Comparison of ENCODE assay signal across 12 cellular contexts in genomic region chr17:39617100-39617445, GRCh38. TPM values are rescaled to one million over a fixed set of nuclear protein-coding genes. Genes with fewer than 3 reads are reported as not detected.
DNase-seq lines count a peak whose midpoint lies in the region; ATAC-seq and TF ChIP-seq lines count a peak whose summit lies in the region.
"Had no signal": no experiment of that assay in that cellular context is flagged by ENCODE, and none has a peak within 500 bp of the region (broad histone marks: within the 10 kb centered on the region; RNA-seq: fewer than 3 reads in every experiment).

No MANE protein-coding gene starts in this region.

- no peak for ATAC-seq in HG03457 (IDR thresholded peaks at IDR 0.05; ENCODE audit: unreplicated experiment)
- ATAC-seq in GM19455 (IDR thresholded peaks at IDR 0.05; ENCODE audit: unreplicated experiment): no peak

- H2AFZ ChIP-seq in mammary epithelial cell (ENCODE audit: low read depth, low read length) (peak overlapping the region; percentile 69), neural progenitor cell (replicated peaks) (no peak overlapping the region)

- H3K27ac Mint-ChIP-seq in neural progenitor cell: no peak overlapping the region

- no peak overlapping the region for H3K9ac ChIP-seq in HUES64 (ENCODE audit: low read depth, low read length)
- H3K9ac ChIP-seq in mammary epithelial cell (ENCODE audit: insufficient read depth, low read length): no peak overlapping the region
- no peak overlapping the region for H3K9ac ChIP-seq in neural progenitor cell

- H3K4me3 ChIP-seq in HUES64 (ENCODE audit: low read length) (peak overlapping the region; percentile 66; the same call in 1 of the 2 replicates), mammary epithelial cell (replicated peaks in 1 of 3; ENCODE audit: insufficient read depth in 1 of 3, low read depth in 2 of 3, low read length in 3 of 3) (no peak overlapping the region), neural progenitor cell (no peak overlapping the region)

- H3K27me3 ChIP-seq in HUES64 (ENCODE audit: insufficient read depth, low read length) (peaks cover 90% of the 10 kb centered on the region), mammary epithelial cell (ENCODE audit: insufficient read depth, low read length) (no peaks in the 10 kb centered on the region), neural progenitor cell (peaks cover 98% of the 10 kb centered on the region)

- H3K4me2 ChIP-seq in mammary epithelial cell (ENCODE audit: insufficient read depth, low read depth, low read length): peak overlapping the region; percentile 98
- H3K4me2 ChIP-seq in neural progenitor cell: peak overlapping the region; percentile 96

- H3K4me1 Mint-ChIP-seq in neural progenitor cell: peaks cover 8% of the 10 kb centered on the region

- no peaks in the 10 kb centered on the region for H4K20me1 ChIP-seq in mammary epithelial cell (ENCODE audit: insufficient read depth, low read length)
- peaks cover 10% of the 10 kb centered on the region for H4K20me1 ChIP-seq in neural progenitor cell (ENCODE audit: low read depth)

- no peaks in the 10 kb centered on the region for H3K9me3 Mint-ChIP-seq in neural progenitor cell

- TF ChIP-seq CTCF in mammary epithelial cell (conservative IDR thresholded peaks at IDR 0.05 in 1 of 2, IDR thresholded peaks at IDR 0.05 in 1 of 2; ENCODE audit: extremely low read depth in 1 of 2, insufficient read depth in 1 of 2, low read depth in 1 of 2, low read length in 2 of 2) (no peak), neural progenitor cell (IDR thresholded peaks at IDR 0.05) (no peak)

- H3F3A ChIP-seq in neural progenitor cell (ENCODE audit: low read depth): peaks cover 10% of the 10 kb centered on the region

- H3K79me2 ChIP-seq in mammary epithelial cell (ENCODE audit: insufficient read depth, low read length) (no peaks in the 10 kb centered on the region), neural progenitor cell (ENCODE audit: low read depth) (no peaks in the 10 kb centered on the region)

- intact Hi-C loops in mammary epithelial cell (cut with micrococcal nuclease): loop anchor here (2.0 kb wide), 1 partner anchor 14 kb away; no protein-coding TSS in a partner anchor

- CTCF ChIA-PET in mammary epithelial cell (lab: Charles Lee; ENCODE audit: low non-redundant PET): no interaction called here

- H3K36me3 ChIP-seq in HUES64 (ENCODE audit: insufficient read depth, low read length) (no peaks in the 10 kb centered on the region), mammary epithelial cell (ENCODE audit: insufficient read depth, low read length) (no peaks in the 10 kb centered on the region), neural progenitor cell (no peaks in the 10 kb centered on the region)
- H3K36me3 ChIP-seq: cardiac muscle cell, heart right ventricle had no signal

- H3K4me1 ChIP-seq in HUES64 (ENCODE audit: insufficient read depth, low read length) (no peaks in the 10 kb centered on the region), mammary epithelial cell (ENCODE audit: insufficient read depth, low read length) (peaks cover 11% of the 10 kb centered on the region), neural progenitor cell (peaks cover 5% of the 10 kb centered on the region)

- peak overlapping the region; percentile 57 for H3K4me3 Mint-ChIP-seq in neural progenitor cell

- no TSS peak for BruUV-seq in mammary epithelial cell (replicated peaks; lab: Mats Ljungman, UMichigan)

- no peaks in the 10 kb centered on the region for H3K36me3 Mint-ChIP-seq in neural progenitor cell

- in situ Hi-C loops in Caki2 (cut with HindIII; ENCODE audit: low pct_unique_long_range_greater_than_20kb, low sequenced_read_pairs): no loop called here
- in situ Hi-C loops in mammary epithelial cell (cut with MboI; ENCODE audit: low sequenced_read_pairs in 2 of 2): no loop called here

- dilution Hi-C loops in mammary epithelial cell (cut with HindIII; ENCODE audit: low sequenced_read_pairs): loop anchor here (10.0 kb wide), 1 partner anchor 58 kb away; no protein-coding TSS in a partner anchor

- no peak overlapping the region for H3K27ac ChIP-seq in HUES64 (ENCODE audit: low read depth, low read length)
- no peak overlapping the region for H3K27ac ChIP-seq in mammary epithelial cell (ENCODE audit: insufficient read depth, low read depth, low read length)
- no peak overlapping the region for H3K27ac ChIP-seq in neural progenitor cell
- H3K27ac ChIP-seq: cardiac muscle cell had no signal

- peaks cover 54% of the 10 kb centered on the region for H3K27me3 Mint-ChIP-seq in neural progenitor cell (ENCODE audit: insufficient read depth, low read depth)

- peak; percentile 4 for DNase-seq in Caki2 (ENCODE audit: low read depth)
- no peak for DNase-seq in mammary epithelial cell
- DNase-seq in neural progenitor cell (ENCODE audit: low spot score): no peak
- DNase-seq in globus pallidus (ENCODE audit: low spot score): no peak
- DNase-seq in HK-2 (ENCODE audit: unreplicated experiment): no peak
- DNase-seq: NCI-H524 treated with DMSO at 0.1 percent for 48 hours had no signal

- H3K9me3 ChIP-seq in HUES64 (ENCODE audit: insufficient read depth, low read depth, low read length) (no peaks in the 10 kb centered on the region), mammary epithelial cell (replicated peaks; ENCODE audit: insufficient read depth, low read length) (no peaks in the 10 kb centered on the region), neural progenitor cell (ENCODE audit: low read depth) (no peaks in the 10 kb centered on the region)
- H3K9me3 ChIP-seq: heart right ventricle had no signal

- WGBS in HUES64: 74% methylated on average over 3 of the region's 3 CpGs
- WGBS in mammary epithelial cell (ENCODE audit: low coverage, missing lambda C conversion rate): 100% methylated on average over 3 of the region's 3 CpGs

RNA-seq across cellular contexts. Expression of gene NEUROD2, which starts 9.4 kb away (rescaled TPM):
- total RNA-seq in Caki2 (2014; rRNA removed; shearing (Covaris generic); ENCODE audit: low replicate concordance): not detected in 2 replicates
- not detected for polyA plus RNA-seq in HUES64 (2013, experiment 1 of 2)
- not detected for polyA plus RNA-seq in HUES64 (2013, experiment 2 of 2)
- total RNA-seq in mammary epithelial cell (not detected), neural progenitor cell (ENCODE audit: low replicate concordance) (not detected in 2 replicates)
- polyA plus RNA-seq in mammary epithelial cell: not detected
- not detected for polyA minus RNA-seq in mammary epithelial cell
- total RNA-seq: cardiac muscle cell, heart right ventricle, posterior vena cava had no signal
- polyA plus RNA-seq: cardiac muscle cell, heart right ventricle had no signal

RNA-seq across cellular contexts. Expression of gene PPP1R1B, which starts 9.7 kb away (rescaled TPM):
- total RNA-seq in Caki2 (2014; rRNA removed; shearing (Covaris generic); ENCODE audit: low replicate concordance): not detected in 2 replicates
- polyA plus RNA-seq in HUES64 (2013, experiment 1 of 2): 4.8 TPM
- polyA plus RNA-seq in HUES64 (2013, experiment 2 of 2): 3.7 TPM
- total RNA-seq in mammary epithelial cell: under 1 TPM in 1 of 2 donors, not detected in 1; 0.17 TPM
- polyA plus RNA-seq in mammary epithelial cell: 0.07 TPM
- polyA minus RNA-seq in mammary epithelial cell: not detected
- 0.90 TPM in 1 of 2 replicates, not detected in the other for total RNA-seq in neural progenitor cell (ENCODE audit: low replicate concordance)

RNA-seq across cellular contexts. Expression of gene STARD3, which starts 19.9 kb away (rescaled TPM):
- 52.3 and 69.5 TPM in 2 replicates for total RNA-seq in Caki2 (2014; rRNA removed; shearing (Covaris generic); ENCODE audit: low replicate concordance)
- polyA plus RNA-seq in HUES64 (2013, experiment 1 of 2): 31.9 TPM
- 33.5 TPM for polyA plus RNA-seq in HUES64 (2013, experiment 2 of 2)
- 10 to 100 TPM; 20.2 to 35.7 TPM for total RNA-seq in mammary epithelial cell
- polyA plus RNA-seq in mammary epithelial cell: 36.7 TPM
- 18.9 TPM for polyA minus RNA-seq in mammary epithelial cell
- total RNA-seq in neural progenitor cell (ENCODE audit: low replicate concordance): 21.5 and 54.9 TPM in 2 replicates

RNA-seq across cellular contexts. Expression of gene TCAP, which starts 48.1 kb away (rescaled TPM):
- total RNA-seq in Caki2 (2014; rRNA removed; shearing (Covaris generic); ENCODE audit: low replicate concordance): 0.91 TPM in 1 of 2 replicates, not detected in the other
- polyA plus RNA-seq in HUES64 (2013, experiment 1 of 2): 0.40 TPM
- polyA plus RNA-seq in HUES64 (2013, experiment 2 of 2): 0.32 TPM
- total RNA-seq in mammary epithelial cell (under 1 TPM; 0.33 to 0.42 TPM), neural progenitor cell (ENCODE audit: low replicate concordance) (0.19 and 1.3 TPM in 2 replicates)
- polyA plus RNA-seq in mammary epithelial cell: 0.10 TPM
- not detected for polyA minus RNA-seq in mammary epithelial cell

RNA-seq across cellular contexts. Expression of gene PNMT, which starts 51.2 kb away (rescaled TPM):
- not detected in 2 replicates for total RNA-seq in Caki2 (2014; rRNA removed; shearing (Covaris generic); ENCODE audit: low replicate concordance)
- polyA plus RNA-seq in HUES64 (2013, experiment 1 of 2): 2.9 TPM
- 1.9 TPM for polyA plus RNA-seq in HUES64 (2013, experiment 2 of 2)
- not detected for total RNA-seq in mammary epithelial cell
- not detected for polyA plus RNA-seq in mammary epithelial cell
- not detected for polyA minus RNA-seq in mammary epithelial cell
- 0.28 TPM in 1 of 2 replicates, not detected in the other for total RNA-seq in neural progenitor cell (ENCODE audit: low replicate concordance)
